ENCODE assay signal across 1 cellular context in the genomic region with DNA sequence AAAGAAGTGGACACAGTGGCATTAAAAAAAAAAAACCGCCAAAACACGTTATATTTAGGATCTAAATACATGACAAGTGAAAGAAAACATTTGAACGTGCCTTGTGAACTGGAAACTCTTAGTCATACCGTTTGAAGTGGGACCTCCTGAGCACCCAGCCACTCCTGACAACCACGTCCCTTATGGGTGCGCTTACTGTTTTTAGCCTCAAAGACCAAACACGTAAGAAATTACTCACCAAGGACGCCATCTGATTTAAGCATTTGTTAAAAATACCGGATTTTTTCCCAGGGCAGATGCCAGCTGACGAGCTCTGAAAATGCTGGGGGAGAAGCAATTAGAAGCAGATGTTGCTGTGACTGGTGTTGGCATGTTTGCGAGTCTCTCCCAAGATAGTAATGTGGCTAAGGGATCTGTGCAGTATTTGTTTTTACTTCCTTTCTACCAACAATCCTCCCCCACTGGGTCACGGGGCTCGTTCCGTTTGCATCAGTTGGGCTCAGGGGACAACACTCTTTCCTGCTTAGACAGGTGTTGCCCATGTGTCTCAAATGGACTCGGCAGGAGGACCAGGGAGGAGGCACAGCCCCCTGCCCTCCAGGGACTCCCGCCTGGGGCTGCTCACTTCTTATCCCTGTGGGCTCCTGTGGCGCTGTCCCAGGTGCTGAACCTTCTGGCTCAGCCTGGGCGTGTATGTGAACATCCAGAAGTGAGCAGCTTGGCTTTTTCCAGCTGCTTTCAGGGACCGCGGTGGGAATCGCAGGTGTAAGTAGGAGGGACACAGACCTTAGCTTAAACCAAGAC.
TF ChIP-seq lines count a peak whose summit lies in the region.

No MANE protein-coding gene starts in this region.

TF ChIP-seq in HepG2, 621 proteins besides CTCF, POLR2A, EP300 and RAD21 (continued from another document and continues in another):
- TF ChIP-seq, protein P1, sequence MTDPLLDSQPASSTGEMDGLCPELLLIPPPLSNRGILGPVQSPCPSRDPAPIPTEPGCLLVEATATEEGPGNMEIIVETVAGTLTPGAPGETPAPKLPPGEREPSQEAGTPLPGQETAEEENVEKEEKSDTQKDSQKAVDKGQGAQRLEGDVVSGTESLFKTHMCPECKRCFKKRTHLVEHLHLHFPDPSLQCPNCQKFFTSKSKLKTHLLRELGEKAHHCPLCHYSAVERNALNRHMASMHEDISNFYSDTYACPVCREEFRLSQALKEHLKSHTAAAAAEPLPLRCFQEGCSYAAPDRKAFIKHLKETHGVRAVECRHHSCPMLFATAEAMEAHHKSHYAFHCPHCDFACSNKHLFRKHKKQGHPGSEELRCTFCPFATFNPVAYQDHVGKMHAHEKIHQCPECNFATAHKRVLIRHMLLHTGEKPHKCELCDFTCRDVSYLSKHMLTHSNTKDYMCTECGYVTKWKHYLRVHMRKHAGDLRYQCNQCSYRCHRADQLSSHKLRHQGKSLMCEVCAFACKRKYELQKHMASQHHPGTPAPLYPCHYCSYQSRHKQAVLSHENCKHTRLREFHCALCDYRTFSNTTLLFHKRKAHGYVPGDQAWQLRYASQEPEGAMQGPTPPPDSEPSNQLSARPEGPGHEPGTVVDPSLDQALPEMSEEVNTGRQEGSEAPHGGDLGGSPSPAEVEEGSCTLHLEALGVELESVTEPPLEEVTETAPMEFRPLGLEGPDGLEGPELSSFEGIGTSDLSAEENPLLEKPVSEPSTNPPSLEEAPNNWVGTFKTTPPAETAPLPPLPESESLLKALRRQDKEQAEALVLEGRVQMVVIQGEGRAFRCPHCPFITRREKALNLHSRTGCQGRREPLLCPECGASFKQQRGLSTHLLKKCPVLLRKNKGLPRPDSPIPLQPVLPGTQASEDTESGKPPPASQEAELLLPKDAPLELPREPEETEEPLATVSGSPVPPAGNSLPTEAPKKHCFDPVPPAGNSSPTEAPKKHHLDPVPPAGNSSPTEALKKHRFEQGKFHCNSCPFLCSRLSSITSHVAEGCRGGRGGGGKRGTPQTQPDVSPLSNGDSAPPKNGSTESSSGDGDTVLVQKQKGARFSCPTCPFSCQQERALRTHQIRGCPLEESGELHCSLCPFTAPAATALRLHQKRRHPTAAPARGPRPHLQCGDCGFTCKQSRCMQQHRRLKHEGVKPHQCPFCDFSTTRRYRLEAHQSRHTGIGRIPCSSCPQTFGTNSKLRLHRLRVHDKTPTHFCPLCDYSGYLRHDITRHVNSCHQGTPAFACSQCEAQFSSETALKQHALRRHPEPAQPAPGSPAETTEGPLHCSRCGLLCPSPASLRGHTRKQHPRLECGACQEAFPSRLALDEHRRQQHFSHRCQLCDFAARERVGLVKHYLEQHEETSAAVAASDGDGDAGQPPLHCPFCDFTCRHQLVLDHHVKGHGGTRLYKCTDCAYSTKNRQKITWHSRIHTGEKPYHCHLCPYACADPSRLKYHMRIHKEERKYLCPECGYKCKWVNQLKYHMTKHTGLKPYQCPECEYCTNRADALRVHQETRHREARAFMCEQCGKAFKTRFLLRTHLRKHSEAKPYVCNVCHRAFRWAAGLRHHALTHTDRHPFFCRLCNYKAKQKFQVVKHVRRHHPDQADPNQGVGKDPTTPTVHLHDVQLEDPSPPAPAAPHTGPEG (CRISPR knock-in tag; IDR thresholded peaks at IDR 0.05): no peak
- no peak for TF ChIP-seq ZBTB1 (CRISPR knock-in tag; IDR thresholded peaks at IDR 0.05; ENCODE audit: borderline replicate concordance)
- TF ChIP-seq RBAK (CRISPR knock-in tag; IDR thresholded peaks at IDR 0.05): no peak
- TF ChIP-seq, protein P2, sequence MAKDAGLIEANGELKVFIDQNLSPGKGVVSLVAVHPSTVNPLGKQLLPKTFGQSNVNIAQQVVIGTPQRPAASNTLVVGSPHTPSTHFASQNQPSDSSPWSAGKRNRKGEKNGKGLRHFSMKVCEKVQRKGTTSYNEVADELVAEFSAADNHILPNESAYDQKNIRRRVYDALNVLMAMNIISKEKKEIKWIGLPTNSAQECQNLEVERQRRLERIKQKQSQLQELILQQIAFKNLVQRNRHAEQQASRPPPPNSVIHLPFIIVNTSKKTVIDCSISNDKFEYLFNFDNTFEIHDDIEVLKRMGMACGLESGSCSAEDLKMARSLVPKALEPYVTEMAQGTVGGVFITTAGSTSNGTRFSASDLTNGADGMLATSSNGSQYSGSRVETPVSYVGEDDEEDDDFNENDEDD (CRISPR knock-in tag; IDR thresholded peaks at IDR 0.05; ENCODE audit: borderline replicate concordance): no peak
- TF ChIP-seq, protein P3, sequence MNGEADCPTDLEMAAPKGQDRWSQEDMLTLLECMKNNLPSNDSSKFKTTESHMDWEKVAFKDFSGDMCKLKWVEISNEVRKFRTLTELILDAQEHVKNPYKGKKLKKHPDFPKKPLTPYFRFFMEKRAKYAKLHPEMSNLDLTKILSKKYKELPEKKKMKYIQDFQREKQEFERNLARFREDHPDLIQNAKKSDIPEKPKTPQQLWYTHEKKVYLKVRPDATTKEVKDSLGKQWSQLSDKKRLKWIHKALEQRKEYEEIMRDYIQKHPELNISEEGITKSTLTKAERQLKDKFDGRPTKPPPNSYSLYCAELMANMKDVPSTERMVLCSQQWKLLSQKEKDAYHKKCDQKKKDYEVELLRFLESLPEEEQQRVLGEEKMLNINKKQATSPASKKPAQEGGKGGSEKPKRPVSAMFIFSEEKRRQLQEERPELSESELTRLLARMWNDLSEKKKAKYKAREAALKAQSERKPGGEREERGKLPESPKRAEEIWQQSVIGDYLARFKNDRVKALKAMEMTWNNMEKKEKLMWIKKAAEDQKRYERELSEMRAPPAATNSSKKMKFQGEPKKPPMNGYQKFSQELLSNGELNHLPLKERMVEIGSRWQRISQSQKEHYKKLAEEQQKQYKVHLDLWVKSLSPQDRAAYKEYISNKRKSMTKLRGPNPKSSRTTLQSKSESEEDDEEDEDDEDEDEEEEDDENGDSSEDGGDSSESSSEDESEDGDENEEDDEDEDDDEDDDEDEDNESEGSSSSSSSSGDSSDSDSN (CRISPR knock-in tag; IDR thresholded peaks at IDR 0.05): no peak
- no peak; the same call in 1 of the 2 replicates for TF ChIP-seq MYC (CRISPR knock-in tag; IDR thresholded peaks at IDR 0.05; ENCODE audit: borderline replicate concordance)
- no peak for TF ChIP-seq SMAD1 (CRISPR knock-in tag; IDR thresholded peaks at IDR 0.05; ENCODE audit: borderline replicate concordance, low read depth)
- no peak for TF ChIP-seq ZKSCAN8 (CRISPR knock-in tag; IDR thresholded peaks at IDR 0.05; ENCODE audit: borderline replicate concordance)
- TF ChIP-seq SRF (IDR thresholded peaks at IDR 0.05; ENCODE audit: low read depth, low read length): no peak
- TF ChIP-seq ZNF367 (CRISPR knock-in tag; IDR thresholded peaks at IDR 0.05; ENCODE audit: borderline replicate concordance): no peak; the same call in 1 of the 2 replicates
- TF ChIP-seq HNRNPUL1 (IDR thresholded peaks at IDR 0.05; ENCODE audit: low read depth, low read length): no peak
- TF ChIP-seq, protein P4, sequence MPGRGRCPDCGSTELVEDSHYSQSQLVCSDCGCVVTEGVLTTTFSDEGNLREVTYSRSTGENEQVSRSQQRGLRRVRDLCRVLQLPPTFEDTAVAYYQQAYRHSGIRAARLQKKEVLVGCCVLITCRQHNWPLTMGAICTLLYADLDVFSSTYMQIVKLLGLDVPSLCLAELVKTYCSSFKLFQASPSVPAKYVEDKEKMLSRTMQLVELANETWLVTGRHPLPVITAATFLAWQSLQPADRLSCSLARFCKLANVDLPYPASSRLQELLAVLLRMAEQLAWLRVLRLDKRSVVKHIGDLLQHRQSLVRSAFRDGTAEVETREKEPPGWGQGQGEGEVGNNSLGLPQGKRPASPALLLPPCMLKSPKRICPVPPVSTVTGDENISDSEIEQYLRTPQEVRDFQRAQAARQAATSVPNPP (CRISPR knock-in tag; IDR thresholded peaks at IDR 0.05): no peak
- TF ChIP-seq ZNF234 (CRISPR knock-in tag; conservative IDR thresholded peaks at IDR 0.05): no peak
- TF ChIP-seq, protein P5, sequence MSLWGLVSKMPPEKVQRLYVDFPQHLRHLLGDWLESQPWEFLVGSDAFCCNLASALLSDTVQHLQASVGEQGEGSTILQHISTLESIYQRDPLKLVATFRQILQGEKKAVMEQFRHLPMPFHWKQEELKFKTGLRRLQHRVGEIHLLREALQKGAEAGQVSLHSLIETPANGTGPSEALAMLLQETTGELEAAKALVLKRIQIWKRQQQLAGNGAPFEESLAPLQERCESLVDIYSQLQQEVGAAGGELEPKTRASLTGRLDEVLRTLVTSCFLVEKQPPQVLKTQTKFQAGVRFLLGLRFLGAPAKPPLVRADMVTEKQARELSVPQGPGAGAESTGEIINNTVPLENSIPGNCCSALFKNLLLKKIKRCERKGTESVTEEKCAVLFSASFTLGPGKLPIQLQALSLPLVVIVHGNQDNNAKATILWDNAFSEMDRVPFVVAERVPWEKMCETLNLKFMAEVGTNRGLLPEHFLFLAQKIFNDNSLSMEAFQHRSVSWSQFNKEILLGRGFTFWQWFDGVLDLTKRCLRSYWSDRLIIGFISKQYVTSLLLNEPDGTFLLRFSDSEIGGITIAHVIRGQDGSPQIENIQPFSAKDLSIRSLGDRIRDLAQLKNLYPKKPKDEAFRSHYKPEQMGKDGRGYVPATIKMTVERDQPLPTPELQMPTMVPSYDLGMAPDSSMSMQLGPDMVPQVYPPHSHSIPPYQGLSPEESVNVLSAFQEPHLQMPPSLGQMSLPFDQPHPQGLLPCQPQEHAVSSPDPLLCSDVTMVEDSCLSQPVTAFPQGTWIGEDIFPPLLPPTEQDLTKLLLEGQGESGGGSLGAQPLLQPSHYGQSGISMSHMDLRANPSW (CRISPR knock-in tag; IDR thresholded peaks at IDR 0.05; ENCODE audit: borderline replicate concordance): no peak
- TF ChIP-seq, protein P6, sequence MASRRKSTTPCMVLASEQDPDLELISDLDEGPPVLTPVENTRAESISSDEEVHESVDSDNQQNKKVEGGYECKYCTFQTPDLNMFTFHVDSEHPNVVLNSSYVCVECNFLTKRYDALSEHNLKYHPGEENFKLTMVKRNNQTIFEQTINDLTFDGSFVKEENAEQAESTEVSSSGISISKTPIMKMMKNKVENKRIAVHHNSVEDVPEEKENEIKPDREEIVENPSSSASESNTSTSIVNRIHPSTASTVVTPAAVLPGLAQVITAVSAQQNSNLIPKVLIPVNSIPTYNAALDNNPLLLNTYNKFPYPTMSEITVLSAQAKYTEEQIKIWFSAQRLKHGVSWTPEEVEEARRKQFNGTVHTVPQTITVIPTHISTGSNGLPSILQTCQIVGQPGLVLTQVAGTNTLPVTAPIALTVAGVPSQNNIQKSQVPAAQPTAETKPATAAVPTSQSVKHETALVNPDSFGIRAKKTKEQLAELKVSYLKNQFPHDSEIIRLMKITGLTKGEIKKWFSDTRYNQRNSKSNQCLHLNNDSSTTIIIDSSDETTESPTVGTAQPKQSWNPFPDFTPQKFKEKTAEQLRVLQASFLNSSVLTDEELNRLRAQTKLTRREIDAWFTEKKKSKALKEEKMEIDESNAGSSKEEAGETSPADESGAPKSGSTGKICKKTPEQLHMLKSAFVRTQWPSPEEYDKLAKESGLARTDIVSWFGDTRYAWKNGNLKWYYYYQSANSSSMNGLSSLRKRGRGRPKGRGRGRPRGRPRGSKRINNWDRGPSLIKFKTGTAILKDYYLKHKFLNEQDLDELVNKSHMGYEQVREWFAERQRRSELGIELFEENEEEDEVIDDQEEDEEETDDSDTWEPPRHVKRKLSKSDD (CRISPR knock-in tag; IDR thresholded peaks at IDR 0.05; ENCODE audit: low read depth): no peak
- no peak for TF ChIP-seq ZNF547 (CRISPR knock-in tag; IDR thresholded peaks at IDR 0.05)
- TF ChIP-seq, protein P7, sequence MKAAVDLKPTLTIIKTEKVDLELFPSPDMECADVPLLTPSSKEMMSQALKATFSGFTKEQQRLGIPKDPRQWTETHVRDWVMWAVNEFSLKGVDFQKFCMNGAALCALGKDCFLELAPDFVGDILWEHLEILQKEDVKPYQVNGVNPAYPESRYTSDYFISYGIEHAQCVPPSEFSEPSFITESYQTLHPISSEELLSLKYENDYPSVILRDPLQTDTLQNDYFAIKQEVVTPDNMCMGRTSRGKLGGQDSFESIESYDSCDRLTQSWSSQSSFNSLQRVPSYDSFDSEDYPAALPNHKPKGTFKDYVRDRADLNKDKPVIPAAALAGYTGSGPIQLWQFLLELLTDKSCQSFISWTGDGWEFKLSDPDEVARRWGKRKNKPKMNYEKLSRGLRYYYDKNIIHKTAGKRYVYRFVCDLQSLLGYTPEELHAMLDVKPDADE (CRISPR knock-in tag; IDR thresholded peaks at IDR 0.05): 0 out of 2 replicates have a peak, but pooled peaks have one; percentile 40
- TF ChIP-seq GLI4 (CRISPR knock-in tag; IDR thresholded peaks at IDR 0.05; ENCODE audit: borderline replicate concordance): no peak
- TF ChIP-seq ELF1 (CRISPR knock-in tag; IDR thresholded peaks at IDR 0.05): no peak
- peak; percentile 35; the same call in 1 of the 2 replicates for TF ChIP-seq ZBTB20 (CRISPR knock-in tag; IDR thresholded peaks at IDR 0.05; ENCODE audit: borderline replicate concordance, low read depth)
- no peak for TF ChIP-seq HOXA9 (CRISPR knock-in tag; IDR thresholded peaks at IDR 0.05; ENCODE audit: borderline replicate concordance)
- TF ChIP-seq, protein P8, sequence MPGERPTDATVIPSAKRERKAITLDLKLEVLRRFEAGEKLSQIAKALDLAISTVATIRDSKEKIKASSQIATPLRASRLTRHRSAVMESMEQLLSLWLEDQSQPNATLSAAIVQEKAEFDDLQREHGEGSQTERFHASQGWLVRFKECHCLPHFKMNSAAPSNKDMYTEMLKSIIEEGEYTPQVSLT (CRISPR knock-in tag; IDR thresholded peaks at IDR 0.05; ENCODE audit: borderline replicate concordance, low read depth): no peak
- TF ChIP-seq, protein P9, sequence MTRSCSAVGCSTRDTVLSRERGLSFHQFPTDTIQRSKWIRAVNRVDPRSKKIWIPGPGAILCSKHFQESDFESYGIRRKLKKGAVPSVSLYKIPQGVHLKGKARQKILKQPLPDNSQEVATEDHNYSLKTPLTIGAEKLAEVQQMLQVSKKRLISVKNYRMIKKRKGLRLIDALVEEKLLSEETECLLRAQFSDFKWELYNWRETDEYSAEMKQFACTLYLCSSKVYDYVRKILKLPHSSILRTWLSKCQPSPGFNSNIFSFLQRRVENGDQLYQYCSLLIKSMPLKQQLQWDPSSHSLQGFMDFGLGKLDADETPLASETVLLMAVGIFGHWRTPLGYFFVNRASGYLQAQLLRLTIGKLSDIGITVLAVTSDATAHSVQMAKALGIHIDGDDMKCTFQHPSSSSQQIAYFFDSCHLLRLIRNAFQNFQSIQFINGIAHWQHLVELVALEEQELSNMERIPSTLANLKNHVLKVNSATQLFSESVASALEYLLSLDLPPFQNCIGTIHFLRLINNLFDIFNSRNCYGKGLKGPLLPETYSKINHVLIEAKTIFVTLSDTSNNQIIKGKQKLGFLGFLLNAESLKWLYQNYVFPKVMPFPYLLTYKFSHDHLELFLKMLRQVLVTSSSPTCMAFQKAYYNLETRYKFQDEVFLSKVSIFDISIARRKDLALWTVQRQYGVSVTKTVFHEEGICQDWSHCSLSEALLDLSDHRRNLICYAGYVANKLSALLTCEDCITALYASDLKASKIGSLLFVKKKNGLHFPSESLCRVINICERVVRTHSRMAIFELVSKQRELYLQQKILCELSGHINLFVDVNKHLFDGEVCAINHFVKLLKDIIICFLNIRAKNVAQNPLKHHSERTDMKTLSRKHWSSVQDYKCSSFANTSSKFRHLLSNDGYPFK (CRISPR knock-in tag; IDR thresholded peaks at IDR 0.05; ENCODE audit: borderline replicate concordance): peak; percentile 49; the same call in 1 of the 2 replicates
- no peak for TF ChIP-seq NR3C1 (CRISPR knock-in tag; IDR thresholded peaks at IDR 0.05)
